2 cellular contexts compared by ENCODE assay signal in the genomic region with DNA sequence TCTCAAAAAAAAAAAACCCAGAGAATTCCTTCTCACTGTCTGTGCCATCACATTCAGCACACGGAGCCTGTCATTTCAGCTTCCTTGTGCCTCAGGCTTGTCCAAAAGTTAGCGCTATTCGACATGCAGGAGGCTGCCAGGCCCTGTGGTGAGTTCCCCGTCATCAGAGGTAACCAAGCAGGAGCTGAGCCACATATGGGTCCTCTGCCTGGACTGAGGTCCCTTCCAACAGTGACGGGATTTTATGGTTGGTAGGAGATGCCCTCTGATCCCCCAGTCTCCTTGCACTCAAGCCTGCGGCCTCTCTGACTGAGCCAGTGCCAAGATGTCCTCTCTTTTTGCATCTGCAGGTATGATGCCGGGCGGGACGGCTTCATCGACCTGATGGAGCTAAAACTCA.
TF ChIP-seq lines count a peak whose summit lies in the region.

No MANE protein-coding gene starts in this region.

TF ChIP-seq in A549, 52 proteins besides CTCF, POLR2A, EP300 and RAD21:
- no peak for TF ChIP-seq HOXB13 (CRISPR knock-in tag; IDR thresholded peaks at IDR 0.05; ENCODE audit: low read depth)
- peak; percentile 29 for TF ChIP-seq ZFP36 (IDR thresholded peaks at IDR 0.05; ENCODE audit: borderline replicate concordance, partially characterized antibody)
- TF ChIP-seq, protein P1, sequence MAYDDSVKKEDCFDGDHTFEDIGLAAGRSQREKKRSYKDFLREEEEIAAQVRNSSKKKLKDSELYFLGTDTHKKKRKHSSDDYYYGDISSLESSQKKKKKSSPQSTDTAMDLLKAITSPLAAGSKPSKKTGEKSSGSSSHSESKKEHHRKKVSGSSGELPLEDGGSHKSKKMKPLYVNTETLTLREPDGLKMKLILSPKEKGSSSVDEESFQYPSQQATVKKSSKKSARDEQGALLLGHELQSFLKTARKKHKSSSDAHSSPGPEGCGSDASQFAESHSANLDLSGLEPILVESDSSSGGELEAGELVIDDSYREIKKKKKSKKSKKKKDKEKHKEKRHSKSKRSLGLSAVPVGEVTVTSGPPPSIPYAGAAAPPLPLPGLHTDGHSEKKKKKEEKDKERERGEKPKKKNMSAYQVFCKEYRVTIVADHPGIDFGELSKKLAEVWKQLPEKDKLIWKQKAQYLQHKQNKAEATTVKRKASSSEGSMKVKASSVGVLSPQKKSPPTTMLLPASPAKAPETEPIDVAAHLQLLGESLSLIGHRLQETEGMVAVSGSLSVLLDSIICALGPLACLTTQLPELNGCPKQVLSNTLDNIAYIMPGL (CRISPR knock-in tag; IDR thresholded peaks at IDR 0.05; ENCODE audit: borderline replicate concordance): no peak
- TF ChIP-seq HOXA7 (CRISPR knock-in tag; IDR thresholded peaks at IDR 0.05): no peak

TF ChIP-seq in HCT116, 20 proteins besides CTCF, POLR2A, EP300 and RAD21:
- TF ChIP-seq JUND (IDR thresholded peaks at IDR 0.05) (no peak), YY1 (IDR thresholded peaks at IDR 0.05; ENCODE audit: extremely low read depth, insufficient replicate concordance, low read depth, low read length) (no peak), TCF7L2 (IDR thresholded peaks at IDR 0.05; ENCODE audit: borderline replicate concordance, extremely low read depth, insufficient read depth, insufficient read length) (no peak), EGR1 (IDR thresholded peaks at IDR 0.05; ENCODE audit: low read depth) (no peak), EZH2phosphoT487 (IDR thresholded peaks at IDR 0.05; ENCODE audit: borderline replicate concordance) (no peak), SP1 (IDR thresholded peaks at IDR 0.05; ENCODE audit: low read depth) (no peak), CEBPB (IDR thresholded peaks at IDR 0.05; ENCODE audit: low read depth) (no peak), ELF1 (IDR thresholded peaks at IDR 0.05; ENCODE audit: borderline replicate concordance, low read depth) (no peak), ZNF274 (IDR thresholded peaks at IDR 0.05; ENCODE audit: low read depth, low read length) (no peak), FOSL1 (IDR thresholded peaks at IDR 0.05; ENCODE audit: low read depth) (no peak), SIN3A (IDR thresholded peaks at IDR 0.05; ENCODE audit: low read depth) (no peak), EZH2 (IDR thresholded peaks at IDR 0.05) (no peak), POLR2AphosphoS5 (IDR thresholded peaks at IDR 0.05; ENCODE audit: low read depth, low read length) (no peak), CBX3 (IDR thresholded peaks at IDR 0.05; ENCODE audit: low read depth) (no peak), SRF (IDR thresholded peaks at IDR 0.05; ENCODE audit: low read depth) (no peak)
- TF ChIP-seq, protein P2, sequence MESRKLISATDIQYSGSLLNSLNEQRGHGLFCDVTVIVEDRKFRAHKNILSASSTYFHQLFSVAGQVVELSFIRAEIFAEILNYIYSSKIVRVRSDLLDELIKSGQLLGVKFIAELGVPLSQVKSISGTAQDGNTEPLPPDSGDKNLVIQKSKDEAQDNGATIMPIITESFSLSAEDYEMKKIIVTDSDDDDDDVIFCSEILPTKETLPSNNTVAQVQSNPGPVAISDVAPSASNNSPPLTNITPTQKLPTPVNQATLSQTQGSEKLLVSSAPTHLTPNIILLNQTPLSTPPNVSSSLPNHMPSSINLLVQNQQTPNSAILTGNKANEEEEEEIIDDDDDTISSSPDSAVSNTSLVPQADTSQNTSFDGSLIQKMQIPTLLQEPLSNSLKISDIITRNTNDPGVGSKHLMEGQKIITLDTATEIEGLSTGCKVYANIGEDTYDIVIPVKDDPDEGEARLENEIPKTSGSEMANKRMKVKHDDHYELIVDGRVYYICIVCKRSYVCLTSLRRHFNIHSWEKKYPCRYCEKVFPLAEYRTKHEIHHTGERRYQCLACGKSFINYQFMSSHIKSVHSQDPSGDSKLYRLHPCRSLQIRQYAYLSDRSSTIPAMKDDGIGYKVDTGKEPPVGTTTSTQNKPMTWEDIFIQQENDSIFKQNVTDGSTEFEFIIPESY (IDR thresholded peaks at IDR 0.05; ENCODE audit: extremely low read depth, insufficient replicate concordance, low read length): no peak
- TF ChIP-seq, protein P3, sequence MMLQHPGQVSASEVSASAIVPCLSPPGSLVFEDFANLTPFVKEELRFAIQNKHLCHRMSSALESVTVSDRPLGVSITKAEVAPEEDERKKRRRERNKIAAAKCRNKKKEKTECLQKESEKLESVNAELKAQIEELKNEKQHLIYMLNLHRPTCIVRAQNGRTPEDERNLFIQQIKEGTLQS (IDR thresholded peaks at IDR 0.05): no peak
- TF ChIP-seq, protein P4, sequence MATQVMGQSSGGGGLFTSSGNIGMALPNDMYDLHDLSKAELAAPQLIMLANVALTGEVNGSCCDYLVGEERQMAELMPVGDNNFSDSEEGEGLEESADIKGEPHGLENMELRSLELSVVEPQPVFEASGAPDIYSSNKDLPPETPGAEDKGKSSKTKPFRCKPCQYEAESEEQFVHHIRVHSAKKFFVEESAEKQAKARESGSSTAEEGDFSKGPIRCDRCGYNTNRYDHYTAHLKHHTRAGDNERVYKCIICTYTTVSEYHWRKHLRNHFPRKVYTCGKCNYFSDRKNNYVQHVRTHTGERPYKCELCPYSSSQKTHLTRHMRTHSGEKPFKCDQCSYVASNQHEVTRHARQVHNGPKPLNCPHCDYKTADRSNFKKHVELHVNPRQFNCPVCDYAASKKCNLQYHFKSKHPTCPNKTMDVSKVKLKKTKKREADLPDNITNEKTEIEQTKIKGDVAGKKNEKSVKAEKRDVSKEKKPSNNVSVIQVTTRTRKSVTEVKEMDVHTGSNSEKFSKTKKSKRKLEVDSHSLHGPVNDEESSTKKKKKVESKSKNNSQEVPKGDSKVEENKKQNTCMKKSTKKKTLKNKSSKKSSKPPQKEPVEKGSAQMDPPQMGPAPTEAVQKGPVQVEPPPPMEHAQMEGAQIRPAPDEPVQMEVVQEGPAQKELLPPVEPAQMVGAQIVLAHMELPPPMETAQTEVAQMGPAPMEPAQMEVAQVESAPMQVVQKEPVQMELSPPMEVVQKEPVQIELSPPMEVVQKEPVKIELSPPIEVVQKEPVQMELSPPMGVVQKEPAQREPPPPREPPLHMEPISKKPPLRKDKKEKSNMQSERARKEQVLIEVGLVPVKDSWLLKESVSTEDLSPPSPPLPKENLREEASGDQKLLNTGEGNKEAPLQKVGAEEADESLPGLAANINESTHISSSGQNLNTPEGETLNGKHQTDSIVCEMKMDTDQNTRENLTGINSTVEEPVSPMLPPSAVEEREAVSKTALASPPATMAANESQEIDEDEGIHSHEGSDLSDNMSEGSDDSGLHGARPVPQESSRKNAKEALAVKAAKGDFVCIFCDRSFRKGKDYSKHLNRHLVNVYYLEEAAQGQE (IDR thresholded peaks at IDR 0.05; ENCODE audit: low read depth): no peak
